In genomic region chr9:105554042-105554441, GRCh38 we compare ENCODE assay signal across 18 cellular contexts. TPM values are rescaled to one million over a fixed set of nuclear protein-coding genes. Genes with fewer than 3 reads are reported as not detected.
DNase-seq lines count a peak whose midpoint lies in the region; ATAC-seq and TF ChIP-seq lines count a peak whose summit lies in the region.
"Had no signal": no experiment of that assay in that cellular context is flagged by ENCODE, and none has a peak within 500 bp of the region (broad histone marks: within the 10 kb centered on the region; RNA-seq: fewer than 3 reads in every experiment).

No MANE protein-coding gene starts in this region.

- 90 to 91% methylated on average over 10 of the region's 10 CpGs for WGBS in sigmoid colon, 2 donors

- H3K4me3 Mint-ChIP-seq in neural progenitor cell, result no peak overlapping the region
- H3K4me3 Mint-ChIP-seq: HFFc6 had no signal

- TF ChIP-seq POLR2A in GM18951 (IDR thresholded peaks at IDR 0.05; ENCODE audit: extremely low read depth, insufficient read depth, insufficient read length) (peak; percentile 4), sigmoid colon (IDR thresholded peaks at IDR 0.05) (no peak)

- H3K4me3 ChIP-seq in coronary artery (no peak overlapping the region), neural progenitor cell (no peak overlapping the region), sigmoid colon (no peak overlapping the region)
- H3K4me3 ChIP-seq: BLaER1 treated with 17β-estradiol and CSF1 and Interleukin-3, amounts not matched to agents 10 nM and 100 nM had no signal

- no peak overlapping the region for H3K27ac ChIP-seq in coronary artery
- no peak overlapping the region for H3K27ac ChIP-seq in neural progenitor cell
- H3K27ac ChIP-seq in sigmoid colon, result no peak overlapping the region
- H3K27ac ChIP-seq: BLaER1 treated with 17β-estradiol and CSF1 and Interleukin-3, amounts not matched to agents 10 nM and 100 nM; HL-60 had no signal

- TF ChIP-seq EP300 in sigmoid colon (IDR thresholded peaks at IDR 0.05), result no peak

- H3K9ac ChIP-seq in neural progenitor cell, result no peak overlapping the region
- H3K9ac ChIP-seq: BLaER1 treated with 17β-estradiol and CSF1 and Interleukin-3, amounts not matched to agents 10 nM and 100 nM had no signal

- peaks cover 20% of the 10 kb centered on the region for H3K27me3 ChIP-seq in neural progenitor cell
- H3K27me3 ChIP-seq in sigmoid colon, result no peaks in the 10 kb centered on the region
- H3K27me3 ChIP-seq: BLaER1 treated with 17β-estradiol and CSF1 and Interleukin-3, amounts not matched to agents 10 nM and 100 nM had no signal

- peaks cover 10% of the 10 kb centered on the region for H3K4me1 Mint-ChIP-seq in neural progenitor cell

- H3F3A ChIP-seq in neural progenitor cell (ENCODE audit: low read depth), result peaks cover 4% of the 10 kb centered on the region

- intact Hi-C loops in sigmoid colon (cut with DNase I), result loop anchor here (10.0 kb wide), 1 partner anchor 809 kb away; the partner anchor contains the start of gene NIPSNAP3A

- H3K36me3 ChIP-seq in neural progenitor cell (no peaks in the 10 kb centered on the region), sigmoid colon (no peaks in the 10 kb centered on the region)

- peak overlapping the region; percentile 46 for H3K27ac Mint-ChIP-seq in neural progenitor cell
- H3K27ac Mint-ChIP-seq: HFFc6 had no signal

- in situ Hi-C loops in GM18951 (cut with MboI; ENCODE audit: low sequenced_read_pairs, unreplicated experiment), result no loop called here

- H3K79me2 ChIP-seq in neural progenitor cell (ENCODE audit: low read depth), result peaks cover 9% of the 10 kb centered on the region

- H3K4me2 ChIP-seq in neural progenitor cell, result no peak overlapping the region
- H3K4me2 ChIP-seq: BLaER1 treated with 17β-estradiol and CSF1 and Interleukin-3, amounts not matched to agents 10 nM and 100 nM had no signal

- no peak overlapping the region for H2AFZ ChIP-seq in neural progenitor cell (replicated peaks)

- H3K9me3 ChIP-seq in neural progenitor cell (ENCODE audit: low read depth) (no peaks in the 10 kb centered on the region), sigmoid colon (no peaks in the 10 kb centered on the region)
- H3K9me3 ChIP-seq: BLaER1 treated with 17β-estradiol and CSF1 and Interleukin-3, amounts not matched to agents 10 nM and 100 nM had no signal

- ATAC-seq in GM21423 (IDR thresholded peaks at IDR 0.05; ENCODE audit: unreplicated experiment), result no peak

- H3K27me3 Mint-ChIP-seq in neural progenitor cell (ENCODE audit: insufficient read depth, low read depth), result no peaks in the 10 kb centered on the region

- TF ChIP-seq CTCF in coronary artery (IDR thresholded peaks at IDR 0.05), result no peak
- TF ChIP-seq CTCF in neural progenitor cell (IDR thresholded peaks at IDR 0.05), result no peak
- TF ChIP-seq CTCF in sigmoid colon (IDR thresholded peaks at IDR 0.05), result no peak

- H3K4me1 ChIP-seq in neural progenitor cell (peaks cover 5% of the 10 kb centered on the region), sigmoid colon (peaks cover 0 to 7% (median 3%) of the 10 kb centered on the region in 4 donors)

- no peaks in the 10 kb centered on the region for H4K20me1 ChIP-seq in neural progenitor cell (ENCODE audit: low read depth)
- H4K20me1 ChIP-seq: BLaER1 treated with 17β-estradiol and CSF1 and Interleukin-3, amounts not matched to agents 10 nM and 100 nM had no signal

- peak; percentile 4 for DNase-seq in NCI-H2227 (lab: John Stamatoyannopoulos, UW; ENCODE audit: unreplicated experiment)
- no peak for DNase-seq in NCI-H2227 treated with DMSO at 0.1 percent for 48 hours (lab: John Stamatoyannopoulos, UW)
- DNase-seq in coronary artery (ENCODE audit: low spot score), result peak; percentile 71
- DNase-seq in neural progenitor cell (ENCODE audit: low spot score), result no peak
- no peak for DNase-seq in HUDEP-2 (lab: John Stamatoyannopoulos, UW; ENCODE audit: unreplicated experiment in 76 of 76)
- no peak for DNase-seq in sigmoid colon
- DNase-seq: 8988T, DMS153, GOT3, HFFc6, KBM-7, NCI-H1092, NCI-H446, SHP77 had no signal

- H3K36me3 Mint-ChIP-seq in neural progenitor cell, result no peaks in the 10 kb centered on the region

- H3K9me3 Mint-ChIP-seq in neural progenitor cell, result peaks cover 4% of the 10 kb centered on the region

RNA-seq across cellular contexts. Expression of gene FKTN, which starts 3.9 kb away (rescaled TPM):
- total RNA-seq in neural progenitor cell (ENCODE audit: low replicate concordance), result 34.2 and 57.7 TPM in 2 replicates
- total RNA-seq in sigmoid colon, result 10 to 100 TPM in 2 of 4 donors, 1 to 10 TPM in 2; 8.0 to 13.9 (median 10.6) TPM
- polyA plus RNA-seq in sigmoid colon, result 1 to 10 TPM in 2 of 3 donors, under 1 TPM in 1; 0.60 to 4.0 (median 1.4) TPM

Comparison
In these comparisons a context has a peak if more than half of its experiments do, and no peak if none do; other contexts are left out.
1. DNase-seq: peak in NCI-H2227 (single experiment) and coronary artery (single experiment); none in NCI-H2227 treated with DMSO at 0.1 percent for 48 hours (single experiment), neural progenitor cell (single experiment), HUDEP-2 (0 of 76) and sigmoid colon (single experiment).